31 cellular contexts compared by ENCODE assay signal in genomic region chr3:147656023-147656422, GRCh38.
DNase-seq lines count a peak whose midpoint lies in the region; ATAC-seq lines count a peak whose summit lies in the region.
"Had no signal": no experiment of that assay in that cellular context is flagged by ENCODE, and none has a peak within 500 bp of the region (broad histone marks: within the 10 kb centered on the region; RNA-seq: fewer than 3 reads in every experiment).

No MANE protein-coding gene starts in this region.

- in situ Hi-C loops in KBM-7 (cut with MboI; ENCODE audit: low pct_unique_long_range_greater_than_20kb, low sequenced_read_pairs), result no loop called here

- H3K4me1 Mint-ChIP-seq in naive thymus-derived CD4-positive, alpha-beta T cell, result no peaks in the 10 kb centered on the region
- H3K4me1 Mint-ChIP-seq: activated naive CD8-positive, alpha-beta T cell treated with anti-CD3 and anti-CD28 coated beads for 36 hours; GM23338 had no signal

- CTCF ChIA-PET in naive thymus-derived CD4-positive, alpha-beta T cell (lab: Charles Lee), result no interaction called here

- H3K36me3 Mint-ChIP-seq in naive thymus-derived CD4-positive, alpha-beta T cell, result no peaks in the 10 kb centered on the region
- H3K36me3 Mint-ChIP-seq: activated naive CD8-positive, alpha-beta T cell treated with anti-CD3 and anti-CD28 coated beads for 36 hours had no signal

- H3K27ac Mint-ChIP-seq in naive thymus-derived CD4-positive, alpha-beta T cell, result no peak overlapping the region
- H3K27ac Mint-ChIP-seq: activated CD8-positive, alpha-beta T cell treated with anti-CD3 and anti-CD28 coated beads, Interleukin-2, amount 10 ng/mL, durations not matched to agents 7 days and 5 days; activated naive CD8-positive, alpha-beta T cell treated with anti-CD3 and anti-CD28 coated beads for 36 hours; GM23338; neural progenitor cell had no signal

- DNase-seq in ELR (ENCODE audit: low read depth) (peak; percentile 44), SJCRH30 (peak; percentile 39 to 57), myocyte (ENCODE audit: low read depth) (peak; percentile 82), COLO829 (ENCODE audit: low spot score) (no peak), KBM-7 (no peak), pons (ENCODE audit: low spot score) (no peak)
- no peak for DNase-seq in naive thymus-derived CD4-positive, alpha-beta T cell
- DNase-seq: activated CD8-positive, alpha-beta T cell treated with anti-CD3 and anti-CD28 coated beads, Interleukin-2, amount 10 ng/mL, durations not matched to agents 7 days and 5 days; activated effector memory CD4-positive, alpha-beta T cell treated with anti-CD3 and anti-CD28 coated beads, Interleukin-2, amount 50 U/mL, for 16 hours; activated naive CD8-positive, alpha-beta T cell treated with anti-CD3 and anti-CD28 coated beads for 36 hours; activated T-cell treated with anti-CD3 and anti-CD28 coated beads for 4 hours; DMS79 treated with DMSO at 0.1 percent for 48 hours; effector CD8-positive, alpha-beta T cell; head of caudate nucleus; MM.1S; NCI-H1417; NCI-H2081 treated with DMSO at 0.1 percent for 48 hours; NCI-H226; NCI-H69; posterior cingulate gyrus; SK-N-SH; stimulated activated CD4-positive, alpha-beta T cell treated with anti-CD3 and anti-CD28 coated beads, Interleukin-15, amount 100 ng/mL, for 24 hours; stimulated activated naive CD4-positive, alpha-beta T cell had no signal

- H3K9me3 Mint-ChIP-seq in naive thymus-derived CD4-positive, alpha-beta T cell, result peaks cover 0 to 9% (median 1%) of the 10 kb centered on the region in 11 donors

- no peak overlapping the region for H3K9ac ChIP-seq in BLaER1
- H3K9ac ChIP-seq: neural progenitor cell, SK-N-SH had no signal

- H3K9me3 ChIP-seq in BLaER1, result no peaks in the 10 kb centered on the region
- H3K9me3 ChIP-seq in SJCRH30 (replicated peaks), result no peaks in the 10 kb centered on the region
- no peaks in the 10 kb centered on the region for H3K9me3 ChIP-seq in naive thymus-derived CD4-positive, alpha-beta T cell (ENCODE audit: control insufficient read depth in 2 of 3, low read length in 3 of 3)
- H3K9me3 ChIP-seq: ascending aorta, SK-N-SH, suprapubic skin had no signal

- no peaks in the 10 kb centered on the region for H3K27me3 Mint-ChIP-seq in naive thymus-derived CD4-positive, alpha-beta T cell
- H3K27me3 Mint-ChIP-seq: activated naive CD8-positive, alpha-beta T cell treated with anti-CD3 and anti-CD28 coated beads for 36 hours had no signal

- H3K27me3 ChIP-seq in BLaER1 (no peaks in the 10 kb centered on the region), SJCRH30 (no peaks in the 10 kb centered on the region)
- no peaks in the 10 kb centered on the region for H3K27me3 ChIP-seq in naive thymus-derived CD4-positive, alpha-beta T cell (ENCODE audit: control insufficient read depth in 2 of 2, insufficient read depth in 2 of 2, low read length in 2 of 2)
- H3K27me3 ChIP-seq: ascending aorta, neural progenitor cell, suprapubic skin had no signal

- 0 out of 2 replicates have a peak overlapping the region, but pooled peaks have one; percentile 12 for H3K4me2 ChIP-seq in BLaER1
- H3K4me2 ChIP-seq: GM23338, neural progenitor cell, SK-N-SH had no signal

- no peaks in the 10 kb centered on the region for H3K36me3 ChIP-seq in BLaER1
- H3K36me3 ChIP-seq in SJCRH30, result no peaks in the 10 kb centered on the region
- H3K36me3 ChIP-seq in naive thymus-derived CD4-positive, alpha-beta T cell (ENCODE audit: control insufficient read depth in 2 of 3, insufficient read depth in 3 of 3, low read length in 3 of 3), result no peaks in the 10 kb centered on the region
- H3K36me3 ChIP-seq: ascending aorta, neural progenitor cell, suprapubic skin had no signal

- ATAC-seq in naive thymus-derived CD4-positive, alpha-beta T cell, result no peak
- ATAC-seq: activated CD8-positive, alpha-beta T cell treated with anti-CD3 and anti-CD28 coated beads, Interleukin-2, amount 10 ng/mL, durations not matched to agents 7 days and 5 days; GM23338; sciatic nerve had no signal

- intact Hi-C loops in naive thymus-derived CD4-positive, alpha-beta T cell (cut with micrococcal nuclease), result no loop called here

- H3K27ac ChIP-seq in BLaER1 (no peak overlapping the region), SJCRH30 (peak overlapping the region; percentile 57)
- no peak overlapping the region for H3K27ac ChIP-seq in naive thymus-derived CD4-positive, alpha-beta T cell (ENCODE audit: low read depth, low read length)
- H3K27ac ChIP-seq: ascending aorta, C4-2B, epithelial cell of prostate, neural progenitor cell, suprapubic skin had no signal

- no peaks in the 10 kb centered on the region for H4K20me1 ChIP-seq in BLaER1

- POLR2A ChIA-PET in naive thymus-derived CD4-positive, alpha-beta T cell (lab: Charles Lee), result no interaction called here

- H3K4me3 ChIP-seq in BLaER1, result no peak overlapping the region
- no peak overlapping the region for H3K4me3 ChIP-seq in SJCRH30
- H3K4me3 ChIP-seq in naive thymus-derived CD4-positive, alpha-beta T cell (ENCODE audit: low read length), result no peak overlapping the region
- H3K4me3 ChIP-seq: ascending aorta, GM23338, neural progenitor cell, suprapubic skin had no signal

- H3K4me3 Mint-ChIP-seq in naive thymus-derived CD4-positive, alpha-beta T cell, result no peak overlapping the region
- H3K4me3 Mint-ChIP-seq: activated CD8-positive, alpha-beta T cell treated with anti-CD3 and anti-CD28 coated beads, Interleukin-2, amount 10 ng/mL, durations not matched to agents 7 days and 5 days; activated naive CD8-positive, alpha-beta T cell treated with anti-CD3 and anti-CD28 coated beads for 36 hours; GM23338; neural progenitor cell had no signal

- H3K4me1 ChIP-seq in BLaER1 (no peaks in the 10 kb centered on the region; the same call in 1 of the 2 replicates), SJCRH30 (peaks cover 21% of the 10 kb centered on the region)
- no peaks in the 10 kb centered on the region for H3K4me1 ChIP-seq in naive thymus-derived CD4-positive, alpha-beta T cell (ENCODE audit: control insufficient read depth in 2 of 2, insufficient read depth in 2 of 2, low read length in 2 of 2)
- H3K4me1 ChIP-seq: suprapubic skin had no signal

Comparison
In these comparisons a context has a peak if more than half of its experiments do, and no peak if none do; other contexts are left out.
1. DNase-seq: peak in ELR (single experiment), SJCRH30 (2 of 2) and myocyte (single experiment); none in COLO829 (single experiment), KBM-7 (single experiment), pons (single experiment) and naive thymus-derived CD4-positive, alpha-beta T cell (0 of 9).